ENCODE assay signal across 13 cellular contexts in genomic region chr19:18361646-18362045, GRCh38. TPM values are rescaled to one million over a fixed set of nuclear protein-coding genes. Genes with fewer than 3 reads are reported as not detected.
DNase-seq lines count a peak whose midpoint lies in the region; TF ChIP-seq lines count a peak whose summit lies in the region.
"Had no signal": no experiment of that assay in that cellular context is flagged by ENCODE, and none has a peak within 500 bp of the region (broad histone marks: within the 10 kb centered on the region; RNA-seq: fewer than 3 reads in every experiment).

No MANE protein-coding gene starts in this region.

- intact Hi-C loops in A673 (cut with micrococcal nuclease; ENCODE audit: unreplicated experiment) = no loop called here

- POLR2A ChIA-PET in A673 (lab: Charles Lee; ENCODE audit: low non-redundant PET) (no interaction called here), RWPE1 (lab: Yijun Ruan, JAX; ENCODE audit: low non-redundant PET) (no interaction called here)

- H3K9me3 ChIP-seq in A673 (ENCODE audit: low read depth, low read length, poor library complexity, severe bottlenecking) (no peaks in the 10 kb centered on the region), hepatocyte (ENCODE audit: low read depth) (no peaks in the 10 kb centered on the region)
- H3K9me3 ChIP-seq: Caco-2 had no signal

- H3K27ac ChIP-seq in A673 (ENCODE audit: low read depth, low read length, poor library complexity, severe bottlenecking) (peak overlapping the region; percentile 37), RWPE1 (peak overlapping the region; percentile 93; the same call in 1 of the 2 replicates), hepatocyte (peak overlapping the region; percentile 98)

- WGBS in hepatocyte (ENCODE audit: low lambda C conversion rate, missing lambda C conversion rate) = 88% methylated on average over 8 of the region's 8 CpGs

- H4K20me1 ChIP-seq in hepatocyte (ENCODE audit: insufficient read depth, poor library complexity, severe bottlenecking) = no peaks in the 10 kb centered on the region

- peaks cover 26% of the 10 kb centered on the region for H3K4me1 ChIP-seq in A673 (ENCODE audit: insufficient read depth, low read length, poor library complexity, severe bottlenecking)
- peaks cover 23% of the 10 kb centered on the region for H3K4me1 ChIP-seq in hepatocyte (ENCODE audit: insufficient read depth)

- no TSS peak for BruUV-seq in A673 (replicated peaks; lab: Mats Ljungman, UMichigan)

- H3K27me3 ChIP-seq in A673 (replicated peaks; ENCODE audit: insufficient read depth, low read depth, low read length, poor library complexity) (no peaks in the 10 kb centered on the region), hepatocyte (no peaks in the 10 kb centered on the region)

- H3K79me2 ChIP-seq in hepatocyte = peaks cover 4% of the 10 kb centered on the region

- H3K4me3 ChIP-seq in A673 (ENCODE audit: low read depth, low read length, poor library complexity, severe bottlenecking) = no peak overlapping the region
- H3K4me3 ChIP-seq in hepatocyte = no peak overlapping the region

- TF ChIP-seq CTCF in A673 (conservative IDR thresholded peaks at IDR 0.05; ENCODE audit: low read depth, low read length) = no peak
- TF ChIP-seq CTCF in RWPE1 (conservative IDR thresholded peaks at IDR 0.05; ENCODE audit: low read depth) = no peak
- TF ChIP-seq CTCF in hepatocyte (IDR thresholded peaks at IDR 0.05; ENCODE audit: poor library complexity) = no peak

- H3K9me2 ChIP-seq in hepatocyte (replicated peaks; ENCODE audit: insufficient read depth) = no peaks in the 10 kb centered on the region

- DNase-seq in A673 (ENCODE audit: low spot score) (no peak), RWPE1 (ENCODE audit: low spot score) (no peak), hepatocyte (ENCODE audit: low spot score) (no peak), OCI-M1 (lab: John Stamatoyannopoulos, UW) (no peak), superior temporal gyrus (ENCODE audit: extremely low spot score) (no peak), NCI-H1092 (lab: John Stamatoyannopoulos, UW) (no peak)
- DNase-seq: Caco-2, H9, NCI-H146, NCI-H2081 treated with DMSO at 0.1 percent for 48 hours, NCI-H524 had no signal

- no peak overlapping the region for H3K4me2 ChIP-seq in hepatocyte

- H2AFZ ChIP-seq in hepatocyte = no peak overlapping the region

- H3K36me3 ChIP-seq in A673 (ENCODE audit: insufficient read depth, low read length, poor library complexity, severe bottlenecking) (peaks cover 12% of the 10 kb centered on the region), hepatocyte (replicated peaks; ENCODE audit: insufficient read depth, low read depth) (peaks cover 3% of the 10 kb centered on the region)

- CTCF ChIA-PET in A673 (lab: Charles Lee) = no interaction called here
- CTCF ChIA-PET in RWPE1 (lab: Yijun Ruan, JAX) = no interaction called here

RNA-seq across cellular contexts. Expression of gene PGPEP1, which starts 21.2 kb away (rescaled TPM):
- total RNA-seq in A673 (2021) = 15.8 and 23.0 TPM in 2 replicates
- 35.0 and 36.1 TPM in 2 replicates for total RNA-seq in hepatocyte
- 24.8 and 26.8 TPM in 2 replicates for polyA plus RNA-seq in hepatocyte

RNA-seq across cellular contexts. Expression of gene GDF15, which starts 24.3 kb away (rescaled TPM):
- total RNA-seq in A673 (2021) = 4.0 and 4.7 TPM in 2 replicates
- 106 and 123 TPM in 2 replicates for total RNA-seq in hepatocyte
- 175 and 185 TPM in 2 replicates for polyA plus RNA-seq in hepatocyte

RNA-seq across cellular contexts. Expression of gene LRRC25, which starts 35.8 kb away (rescaled TPM):
- total RNA-seq in A673 (2021) (not detected in 2 replicates), hepatocyte (0.16 TPM in 1 of 2 replicates, not detected in the other)
- 0.36 and 1.5 TPM in 2 replicates for polyA plus RNA-seq in hepatocyte
- total RNA-seq: Caco-2, H9, LHCN-M2, RPMI7951 had no signal

RNA-seq across cellular contexts. Expression of gene LSM4, which starts 38.8 kb away (rescaled TPM):
- total RNA-seq in A673 (2021) = 252 and 262 TPM in 2 replicates
- total RNA-seq in hepatocyte = 185 and 202 TPM in 2 replicates
- 218 and 226 TPM in 2 replicates for polyA plus RNA-seq in hepatocyte

RNA-seq across cellular contexts. Expression of gene SSBP4, which starts 57.6 kb away (rescaled TPM):
- total RNA-seq in A673 (2021) (242 and 248 TPM in 2 replicates), hepatocyte (55.8 and 72.6 TPM in 2 replicates)
- polyA plus RNA-seq in hepatocyte = 156 and 169 TPM in 2 replicates

Comparison
In these comparisons a context has a peak if more than half of its experiments do, and no peak if none do; other contexts are left out.
1. H3K27ac ChIP-seq: peak in every context shown above with its lines; median percentile 98 in hepatocyte; 93 in RWPE1; 37 in A673.
2. RNA of gene GDF15, which starts 24.3 kb away (total RNA-seq): 106 to 123 TPM in hepatocyte; 4.0 to 4.7 TPM in A673; every median in the first group is over 10 times any median in the second.